8 cellular contexts compared by ENCODE assay signal in genomic region chr14:73136085-73136386, GRCh38. TPM values are rescaled to one million over a fixed set of nuclear protein-coding genes. Genes with fewer than 3 reads are reported as not detected.
A peak's percentile ranks its signal among the peaks of the same experiment; 100 is the strongest.
DNase-seq lines count a peak whose midpoint lies in the region; ATAC-seq and TF ChIP-seq lines count a peak whose summit lies in the region.

No MANE protein-coding gene starts in this region.

- intact Hi-C loops in body of pancreas (cut with DNase I), result no loop called here

- peak overlapping the region; percentile 83 to 96 for H3K4me3 ChIP-seq in body of pancreas
- peak overlapping the region; percentile 51 to 98 for H3K4me3 ChIP-seq in mesenchymal stem cell (ENCODE audit: insufficient read depth in 1 of 2, low read depth in 1 of 2, low read length in 2 of 2)
- H3K4me3 ChIP-seq in upper lobe of left lung, result peak overlapping the region in 3 of 4 donors; percentile 64 to 76 (median 67)

- peak overlapping the region in 1 of 2 experiments; percentile 54 for H3K4ac ChIP-seq in mesenchymal stem cell (ENCODE audit: low read depth in 1 of 2, low read length in 2 of 2)

- H3K4me3 Mint-ChIP-seq in activated naive CD4-positive, alpha-beta T cell treated with anti-CD3 and anti-CD28 coated beads, Interleukin-2, amount 50 U/mL, for 24 hours, result peak overlapping the region; percentile 99

- peaks cover 35% of the 10 kb centered on the region for H3K4me1 Mint-ChIP-seq in activated naive CD4-positive, alpha-beta T cell treated with anti-CD3 and anti-CD28 coated beads, Interleukin-2, amount 50 U/mL, for 24 hours

- no peak overlapping the region for H4K91ac ChIP-seq in mesenchymal stem cell (ENCODE audit: low read length)

- H2BK12ac ChIP-seq in mesenchymal stem cell (ENCODE audit: low read length in 2 of 2), result no peak overlapping the region

- TF ChIP-seq CTCF in body of pancreas (IDR thresholded peaks at IDR 0.05), result no peak
- TF ChIP-seq CTCF in upper lobe of left lung (IDR thresholded peaks at IDR 0.05), result no peak

- no peaks in the 10 kb centered on the region for H3K27me3 Mint-ChIP-seq in activated naive CD4-positive, alpha-beta T cell treated with anti-CD3 and anti-CD28 coated beads, Interleukin-2, amount 50 U/mL, for 24 hours

- H3K9me3 Mint-ChIP-seq in activated naive CD4-positive, alpha-beta T cell treated with anti-CD3 and anti-CD28 coated beads, Interleukin-2, amount 50 U/mL, for 24 hours, result peaks cover 6% of the 10 kb centered on the region

- H2BK120ac ChIP-seq in mesenchymal stem cell (ENCODE audit: low read depth, low read length), result no peak overlapping the region

- peak overlapping the region; percentile 75 for H4K8ac ChIP-seq in mesenchymal stem cell (ENCODE audit: low read length)

- H3K9me3 ChIP-seq in body of pancreas, result no peaks in the 10 kb centered on the region
- no peaks in the 10 kb centered on the region for H3K9me3 ChIP-seq in mesenchymal stem cell (ENCODE audit: control insufficient read depth, low read length)
- no peaks in the 10 kb centered on the region for H3K9me3 ChIP-seq in upper lobe of left lung

- no peak overlapping the region for H3K23ac ChIP-seq in mesenchymal stem cell (ENCODE audit: low read length in 2 of 2)

- TF ChIP-seq POLR2A in body of pancreas (IDR thresholded peaks at IDR 0.05), result no peak
- TF ChIP-seq POLR2A in upper lobe of left lung (IDR thresholded peaks at IDR 0.05), result no peak

- peak overlapping the region; percentile 90 for H3K4me2 ChIP-seq in mesenchymal stem cell (ENCODE audit: low read length, poor library complexity, severe bottlenecking)

- peak overlapping the region; percentile 70 for H2AFZ ChIP-seq in mesenchymal stem cell (ENCODE audit: low read depth, low read length)

- ATAC-seq in body of pancreas (no peak), upper lobe of left lung (ENCODE audit: low FRiP score in 2 of 2) (no peak), left lobe of liver (no peak), HG03442 (IDR thresholded peaks at IDR 0.05; ENCODE audit: unreplicated experiment) (no peak)

- TF ChIP-seq EP300 in upper lobe of left lung (IDR thresholded peaks at IDR 0.05), result no peak

- H3K27ac ChIP-seq in body of pancreas (peak overlapping the region; percentile 86 to 98 (median 90)), mesenchymal stem cell (ENCODE audit: low read length, poor library complexity, severe bottlenecking) (peak overlapping the region; percentile 38), upper lobe of left lung (peak overlapping the region; percentile 92 to 98 (median 96))

- H3K9ac ChIP-seq in mesenchymal stem cell (ENCODE audit: low read length), result peak overlapping the region; percentile 94

- H2AK5ac ChIP-seq in mesenchymal stem cell (ENCODE audit: low read length, severe bottlenecking), result no peak overlapping the region

- peaks cover 19% of the 10 kb centered on the region for H3K4me1 ChIP-seq in body of pancreas
- peaks cover 8% of the 10 kb centered on the region for H3K4me1 ChIP-seq in mesenchymal stem cell (ENCODE audit: control insufficient read depth, insufficient read depth, low read depth, low read length)
- H3K4me1 ChIP-seq in upper lobe of left lung, result peaks cover 9 to 25% (median 14%) of the 10 kb centered on the region in 4 donors

- DNase-seq in activated naive CD4-positive, alpha-beta T cell treated with Interleukin-2 at 50 U/mL for 16 hours, result no peak
- no peak for DNase-seq in body of pancreas
- no peak for DNase-seq in mesenchymal stem cell
- no peak for DNase-seq in upper lobe of left lung
- no peak for DNase-seq in activated CD8-positive, alpha-beta memory T cell treated with anti-CD3 and anti-CD28 coated beads for 24 hours
- DNase-seq in left lobe of liver (ENCODE audit: low spot score), result no peak

- no peak overlapping the region for H2BK5ac ChIP-seq in mesenchymal stem cell (ENCODE audit: low read depth, low read length, poor library complexity, severe bottlenecking)

- peaks cover 3% of the 10 kb centered on the region for H3K79me1 ChIP-seq in mesenchymal stem cell (replicated peaks; ENCODE audit: low read length, poor library complexity, severe bottlenecking)

- peaks cover 7% of the 10 kb centered on the region for H3K36me3 Mint-ChIP-seq in activated naive CD4-positive, alpha-beta T cell treated with anti-CD3 and anti-CD28 coated beads, Interleukin-2, amount 50 U/mL, for 24 hours

- peak overlapping the region in 1 of 2 experiments; percentile 12 for H3K18ac ChIP-seq in mesenchymal stem cell (ENCODE audit: low read depth in 1 of 2, low read length in 2 of 2)

- H3K14ac ChIP-seq in mesenchymal stem cell (ENCODE audit: low read length in 2 of 2), result no peak overlapping the region

- H2BK15ac ChIP-seq in mesenchymal stem cell (ENCODE audit: low read depth, poor library complexity, severe bottlenecking), result no peak overlapping the region

- no peaks in the 10 kb centered on the region for H3K36me3 ChIP-seq in body of pancreas (replicated peaks in 1 of 2; ENCODE audit: insufficient read depth in 1 of 2, low read depth in 2 of 2)
- no peaks in the 10 kb centered on the region for H3K36me3 ChIP-seq in mesenchymal stem cell (ENCODE audit: control insufficient read depth in 1 of 2, insufficient read depth in 2 of 2, low read depth in 1 of 2, low read length in 2 of 2)
- no peaks in the 10 kb centered on the region for H3K36me3 ChIP-seq in upper lobe of left lung

- no peaks in the 10 kb centered on the region for H3K27me3 ChIP-seq in body of pancreas
- H3K27me3 ChIP-seq in mesenchymal stem cell (ENCODE audit: control insufficient read depth in 1 of 2, insufficient read depth in 1 of 2, low read length in 2 of 2), result no peaks in the 10 kb centered on the region
- no peaks in the 10 kb centered on the region for H3K27me3 ChIP-seq in upper lobe of left lung

- peak overlapping the region; percentile 99 for H3K27ac Mint-ChIP-seq in activated naive CD4-positive, alpha-beta T cell treated with anti-CD3 and anti-CD28 coated beads, Interleukin-2, amount 50 U/mL, for 24 hours

- WGBS in body of pancreas, 2 donors, result 1 to 2% methylated on average over 8 to 16 of the region's 16 CpGs
- WGBS in mesenchymal stem cell, result 6% methylated on average over 16 of the region's 16 CpGs
- WGBS in upper lobe of left lung, 2 donors, result 3 to 5% methylated on average over 12 to 16 of the region's 16 CpGs

RNA-seq across cellular contexts. Expression of gene PSEN1, which starts 0.3 kb away (rescaled TPM):
- total RNA-seq in body of pancreas (10 to 100 TPM; 14.2 to 21.8 TPM), upper lobe of left lung (10 to 100 TPM; 31.1 to 68.9 (median 56.8) TPM), left lobe of liver (22.8 TPM)
- polyA plus RNA-seq in mesenchymal stem cell (2013, experiment 1 of 2), result 50.3 TPM
- 52.0 TPM for polyA plus RNA-seq in mesenchymal stem cell (2013, experiment 2 of 2)

Comparison
In these comparisons a context has a peak if more than half of its experiments do, and no peak if none do; other contexts are left out.
1. H3K27ac ChIP-seq: peak in every context shown above with its lines; median percentile 96 in upper lobe of left lung; 90 in body of pancreas; 38 in mesenchymal stem cell.